1 cellular context compared by ENCODE assay signal in the genomic region with DNA sequence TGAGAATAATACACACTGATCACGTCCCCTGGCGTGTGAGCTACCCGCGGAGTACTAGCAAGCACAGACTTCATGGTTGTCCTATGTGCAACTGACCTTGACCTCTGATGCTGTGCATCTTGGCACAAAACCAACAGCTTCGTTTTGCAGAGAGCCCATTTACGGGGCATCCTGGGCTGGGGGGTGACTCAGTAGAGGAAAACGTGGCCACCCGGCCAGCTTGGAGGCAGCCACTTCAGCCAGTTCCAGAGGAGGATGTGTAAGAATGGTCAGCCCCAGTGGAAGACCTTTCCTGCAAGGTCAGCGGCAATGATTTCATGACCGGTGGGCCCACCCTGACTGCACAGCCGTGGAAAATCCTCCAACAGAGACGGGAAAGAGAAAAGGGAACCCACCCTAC.
TF ChIP-seq lines count a peak whose summit lies in the region.

No MANE protein-coding gene starts in this region.

TF ChIP-seq in SK-N-SH treated with all-trans-retinoic acid at 6 μM for 48 hours, 23 proteins besides CTCF, POLR2A, EP300 and RAD21 (continued from another document):
- TF ChIP-seq, protein P1, sequence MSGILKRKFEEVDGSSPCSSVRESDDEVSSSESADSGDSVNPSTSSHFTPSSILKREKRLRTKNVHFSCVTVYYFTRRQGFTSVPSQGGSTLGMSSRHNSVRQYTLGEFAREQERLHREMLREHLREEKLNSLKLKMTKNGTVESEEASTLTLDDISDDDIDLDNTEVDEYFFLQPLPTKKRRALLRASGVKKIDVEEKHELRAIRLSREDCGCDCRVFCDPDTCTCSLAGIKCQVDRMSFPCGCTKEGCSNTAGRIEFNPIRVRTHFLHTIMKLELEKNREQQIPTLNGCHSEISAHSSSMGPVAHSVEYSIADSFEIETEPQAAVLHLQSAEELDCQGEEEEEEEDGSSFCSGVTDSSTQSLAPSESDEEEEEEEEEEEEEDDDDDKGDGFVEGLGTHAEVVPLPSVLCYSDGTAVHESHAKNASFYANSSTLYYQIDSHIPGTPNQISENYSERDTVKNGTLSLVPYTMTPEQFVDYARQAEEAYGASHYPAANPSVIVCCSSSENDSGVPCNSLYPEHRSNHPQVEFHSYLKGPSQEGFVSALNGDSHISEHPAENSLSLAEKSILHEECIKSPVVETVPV (CRISPR knock-in tag; IDR thresholded peaks at IDR 0.05), result no peak
- TF ChIP-seq, protein P2, sequence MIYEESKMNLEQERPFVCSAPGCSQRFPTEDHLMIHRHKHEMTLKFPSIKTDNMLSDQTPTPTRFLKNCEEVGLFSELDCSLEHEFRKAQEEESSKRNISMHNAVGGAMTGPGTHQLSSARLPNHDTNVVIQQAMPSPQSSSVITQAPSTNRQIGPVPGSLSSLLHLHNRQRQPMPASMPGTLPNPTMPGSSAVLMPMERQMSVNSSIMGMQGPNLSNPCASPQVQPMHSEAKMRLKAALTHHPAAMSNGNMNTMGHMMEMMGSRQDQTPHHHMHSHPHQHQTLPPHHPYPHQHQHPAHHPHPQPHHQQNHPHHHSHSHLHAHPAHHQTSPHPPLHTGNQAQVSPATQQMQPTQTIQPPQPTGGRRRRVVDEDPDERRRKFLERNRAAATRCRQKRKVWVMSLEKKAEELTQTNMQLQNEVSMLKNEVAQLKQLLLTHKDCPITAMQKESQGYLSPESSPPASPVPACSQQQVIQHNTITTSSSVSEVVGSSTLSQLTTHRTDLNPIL (CRISPR knock-in tag; IDR thresholded peaks at IDR 0.05; ENCODE audit: low read depth), result no peak
- TF ChIP-seq, protein P3, sequence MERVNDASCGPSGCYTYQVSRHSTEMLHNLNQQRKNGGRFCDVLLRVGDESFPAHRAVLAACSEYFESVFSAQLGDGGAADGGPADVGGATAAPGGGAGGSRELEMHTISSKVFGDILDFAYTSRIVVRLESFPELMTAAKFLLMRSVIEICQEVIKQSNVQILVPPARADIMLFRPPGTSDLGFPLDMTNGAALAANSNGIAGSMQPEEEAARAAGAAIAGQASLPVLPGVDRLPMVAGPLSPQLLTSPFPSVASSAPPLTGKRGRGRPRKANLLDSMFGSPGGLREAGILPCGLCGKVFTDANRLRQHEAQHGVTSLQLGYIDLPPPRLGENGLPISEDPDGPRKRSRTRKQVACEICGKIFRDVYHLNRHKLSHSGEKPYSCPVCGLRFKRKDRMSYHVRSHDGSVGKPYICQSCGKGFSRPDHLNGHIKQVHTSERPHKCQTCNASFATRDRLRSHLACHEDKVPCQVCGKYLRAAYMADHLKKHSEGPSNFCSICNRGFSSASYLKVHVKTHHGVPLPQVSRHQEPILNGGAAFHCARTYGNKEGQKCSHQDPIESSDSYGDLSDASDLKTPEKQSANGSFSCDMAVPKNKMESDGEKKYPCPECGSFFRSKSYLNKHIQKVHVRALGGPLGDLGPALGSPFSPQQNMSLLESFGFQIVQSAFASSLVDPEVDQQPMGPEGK (CRISPR knock-in tag; IDR thresholded peaks at IDR 0.05; ENCODE audit: borderline replicate concordance), result no peak
- TF ChIP-seq ZNF565 (CRISPR knock-in tag; conservative IDR thresholded peaks at IDR 0.05; ENCODE audit: low read depth) (no peak), BACH2 (CRISPR knock-in tag; IDR thresholded peaks at IDR 0.05; ENCODE audit: borderline replicate concordance) (no peak), CSDC2 (CRISPR knock-in tag; IDR thresholded peaks at IDR 0.05) (no peak), ZC3H10 (CRISPR knock-in tag; IDR thresholded peaks at IDR 0.05) (no peak), ZFP30 (CRISPR knock-in tag; IDR thresholded peaks at IDR 0.05) (no peak)
TF ChIP-seq in SK-N-SH treated with all-trans-retinoic acid at 6 μM for 48 hours: peak in this region for 0.
